1 cellular context compared by ENCODE assay signal in genomic region chr15:48890375-48890972, GRCh38.
TF ChIP-seq lines count a peak whose summit lies in the region.

No MANE protein-coding gene starts in this region.

TF ChIP-seq in IMR-90, 13 proteins besides CTCF, POLR2A, EP300 and RAD21 (continued from another document):
- no peak for TF ChIP-seq ELK1 (IDR thresholded peaks at IDR 0.05; ENCODE audit: borderline replicate concordance, low read depth, low read length)
